Comparison of ENCODE assay signal across 17 cellular contexts in the genomic region with DNA sequence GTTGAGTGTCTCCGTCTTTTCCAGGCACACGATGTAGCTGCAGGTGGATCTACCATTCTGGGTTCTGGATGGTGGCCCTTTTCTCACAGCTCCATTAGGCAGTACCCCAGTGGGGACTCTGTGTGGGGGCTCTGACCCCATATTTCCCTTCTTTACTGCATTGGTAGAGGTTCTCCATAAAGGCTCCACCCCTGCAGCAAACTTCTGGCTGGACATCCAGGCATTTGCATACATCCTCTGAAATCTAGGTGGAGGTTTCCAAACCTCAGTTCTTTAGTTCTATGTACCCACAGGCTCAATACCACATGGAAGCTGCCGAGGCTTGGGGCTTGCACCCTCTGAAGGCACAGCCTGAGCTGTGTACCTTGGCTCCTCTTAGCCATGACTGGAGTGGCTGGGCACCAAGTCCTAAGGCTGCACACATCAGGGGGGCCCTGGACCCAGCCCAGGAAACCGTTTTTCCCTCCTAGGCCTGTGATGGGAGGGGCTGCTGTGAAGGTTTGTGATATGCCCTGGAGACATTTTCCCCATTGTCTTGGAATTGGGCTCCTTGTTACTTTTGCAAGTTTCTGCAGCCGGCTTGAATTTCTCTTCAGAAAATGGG. TPM values are rescaled to one million over a fixed set of nuclear protein-coding genes. Genes with fewer than 3 reads are reported as not detected.
DNase-seq lines count a peak whose midpoint lies in the region; ATAC-seq and TF ChIP-seq lines count a peak whose summit lies in the region.
"Had no signal": no experiment of that assay in that cellular context is flagged by ENCODE, and none has a peak within 500 bp of the region (broad histone marks: within the 10 kb centered on the region; RNA-seq: fewer than 3 reads in every experiment).

No MANE protein-coding gene starts in this region.

- 86 to 87% methylated on average over 5 of the region's 5 CpGs for WGBS in sigmoid colon, 2 donors
- 61 to 81% methylated on average over 5 of the region's 5 CpGs for WGBS in tibial nerve, 2 donors

- intact Hi-C loops in Panc1 (cut with micrococcal nuclease; ENCODE audit: unreplicated experiment) = no loop called here
- intact Hi-C loops in sigmoid colon (cut with DNase I) = no loop called here

- H3K36me3 Mint-ChIP-seq in activated naive CD4-positive, alpha-beta T cell treated with anti-CD3 and anti-CD28 coated beads, Interleukin-2, amount 10 ng/mL, durations not matched to agents 7 days and 5 days = peaks cover 46% of the 10 kb centered on the region
- peaks cover 18% of the 10 kb centered on the region for H3K36me3 Mint-ChIP-seq in central memory CD8-positive, alpha-beta T cell (ENCODE audit: insufficient read depth)

- H3K9me3 ChIP-seq in Panc1 (ENCODE audit: control insufficient read depth, insufficient read depth, low read depth, low read length) (no peaks in the 10 kb centered on the region), sigmoid colon (no peaks in the 10 kb centered on the region), tibial nerve (no peaks in the 10 kb centered on the region)
- H3K9me3 ChIP-seq: mucosa of descending colon, vagina had no signal

- H3K9me3 Mint-ChIP-seq in activated naive CD4-positive, alpha-beta T cell treated with anti-CD3 and anti-CD28 coated beads, Interleukin-2, amount 10 ng/mL, durations not matched to agents 7 days and 5 days = peaks cover 19% of the 10 kb centered on the region
- no peaks in the 10 kb centered on the region for H3K9me3 Mint-ChIP-seq in central memory CD8-positive, alpha-beta T cell

- POLR2A ChIA-PET in Panc1 (lab: Charles Lee) = interaction anchor here (0.5 kb wide), 1 partner anchor 16 kb away, joined by 4 read pairs; no protein-coding TSS in a partner anchor

- TF ChIP-seq EP300 in sigmoid colon (IDR thresholded peaks at IDR 0.05) (no peak), tibial nerve (IDR thresholded peaks at IDR 0.05) (no peak)

- CTCF ChIA-PET in activated naive CD4-positive, alpha-beta T cell treated with anti-CD3 and anti-CD28 coated beads, Interleukin-2, amount 10 ng/mL, durations not matched to agents 7 days and 5 days (lab: Charles Lee) = no interaction called here
- CTCF ChIA-PET in Panc1 (lab: Charles Lee) = interaction anchor here (0.6 kb wide), 1 partner anchor 13 kb away, joined by 3 read pairs; no protein-coding TSS in a partner anchor

- no TSS peak for BruUV-seq in Panc1 (replicated peaks; lab: Mats Ljungman, UMichigan)

- H3K27me3 ChIP-seq in Panc1 (ENCODE audit: control insufficient read depth, insufficient read depth, low read length) (no peaks in the 10 kb centered on the region), sigmoid colon (no peaks in the 10 kb centered on the region), tibial nerve (no peaks in the 10 kb centered on the region)
- H3K27me3 ChIP-seq: heart right ventricle, vagina had no signal

- in situ Hi-C loops in Panc1 (cut with HindIII; ENCODE audit: low pct_unique_long_range_greater_than_20kb, low sequenced_read_pairs) (no loop called here), GM13977 (cut with MboI; ENCODE audit: low pct_unique_long_range_greater_than_20kb, low sequenced_read_pairs, unreplicated experiment) (no loop called here)

- H3K36me3 ChIP-seq in Panc1 (ENCODE audit: control insufficient read depth, insufficient read depth, low read length) (no peaks in the 10 kb centered on the region), sigmoid colon (no peaks in the 10 kb centered on the region), tibial nerve (no peaks in the 10 kb centered on the region)
- H3K36me3 ChIP-seq: heart right ventricle, vagina had no signal

- no peak for ATAC-seq in Panc1
- no peak for ATAC-seq in central memory CD8-positive, alpha-beta T cell (replicated peaks; ENCODE audit: extremely low read depth, poor library complexity, severe bottlenecking)
- ATAC-seq: esophagus mucosa, mucosa of descending colon had no signal

- H3K4me3 Mint-ChIP-seq in activated naive CD4-positive, alpha-beta T cell treated with anti-CD3 and anti-CD28 coated beads, Interleukin-2, amount 10 ng/mL, durations not matched to agents 7 days and 5 days = no peak overlapping the region
- peak overlapping the region; percentile 23 for H3K4me3 Mint-ChIP-seq in central memory CD8-positive, alpha-beta T cell
- H3K4me3 Mint-ChIP-seq: activated B cell treated with CpG ODN at 0.5 μM for 24 hours had no signal

- H3K27ac ChIP-seq in Panc1 (ENCODE audit: low read length) = peak overlapping the region; percentile 77
- peak overlapping the region; percentile 36 to 66 (median 57) for H3K27ac ChIP-seq in sigmoid colon
- no peak overlapping the region for H3K27ac ChIP-seq in tibial nerve
- H3K27ac ChIP-seq: vagina had no signal

- H3K4me3 ChIP-seq in Panc1 (ENCODE audit: low read depth in 2 of 2, low read length in 2 of 2) (no peak overlapping the region), sigmoid colon (no peak overlapping the region), tibial nerve (no peak overlapping the region)
- H3K4me3 ChIP-seq: heart right ventricle, mucosa of descending colon, vagina had no signal

- no peak for TF ChIP-seq POLR2A in sigmoid colon (IDR thresholded peaks at IDR 0.05)
- no peak for TF ChIP-seq POLR2A in tibial nerve (IDR thresholded peaks at IDR 0.05)

- peaks cover 60% of the 10 kb centered on the region for H3K4me1 Mint-ChIP-seq in activated naive CD4-positive, alpha-beta T cell treated with anti-CD3 and anti-CD28 coated beads, Interleukin-2, amount 10 ng/mL, durations not matched to agents 7 days and 5 days
- peaks cover 73% of the 10 kb centered on the region for H3K4me1 Mint-ChIP-seq in central memory CD8-positive, alpha-beta T cell

- TF ChIP-seq CTCF in Panc1 (IDR thresholded peaks at IDR 0.05) (no peak), sigmoid colon (IDR thresholded peaks at IDR 0.05) (no peak), tibial nerve (IDR thresholded peaks at IDR 0.05) (no peak), GM13977 (IDR thresholded peaks at IDR 0.05; ENCODE audit: extremely low read depth, insufficient read depth, missing control alignments) (no peak)

- no peaks in the 10 kb centered on the region for H3K27me3 Mint-ChIP-seq in activated naive CD4-positive, alpha-beta T cell treated with anti-CD3 and anti-CD28 coated beads, Interleukin-2, amount 10 ng/mL, durations not matched to agents 7 days and 5 days
- no peaks in the 10 kb centered on the region for H3K27me3 Mint-ChIP-seq in central memory CD8-positive, alpha-beta T cell
- H3K27me3 Mint-ChIP-seq: activated B cell treated with CpG ODN at 0.5 μM for 24 hours had no signal

- peak overlapping the region; percentile 99 for H3K27ac Mint-ChIP-seq in activated naive CD4-positive, alpha-beta T cell treated with anti-CD3 and anti-CD28 coated beads, Interleukin-2, amount 10 ng/mL, durations not matched to agents 7 days and 5 days
- H3K27ac Mint-ChIP-seq in central memory CD8-positive, alpha-beta T cell (ENCODE audit: low read depth) = peak overlapping the region; percentile 98

- DNase-seq in activated naive CD4-positive, alpha-beta T cell treated with anti-CD3 and anti-CD28 coated beads, Interleukin-2, amount 10 ng/mL, durations not matched to agents 7 days and 5 days = no peak
- DNase-seq in activated naive CD4-positive, alpha-beta T cell (lab: John Stamatoyannopoulos, UW) = no peak
- DNase-seq in Panc1 (ENCODE audit: low read depth, low spot score) (no peak), sigmoid colon (no peak), dedifferentiated amniotic fluid mesenchymal stem cell (ENCODE audit: extremely low spot score) (no peak), tibial nerve (ENCODE audit: low spot score in 2 of 2) (no peak), GM13977 (ENCODE audit: low spot score) (no peak)
- no peak for DNase-seq in central memory CD8-positive, alpha-beta T cell (ENCODE audit: low spot score in 2 of 2)
- DNase-seq: activated B cell treated with CpG ODN at 0.5 μM for 24 hours; GF-D8; heart right ventricle; mucosa of descending colon; NCI-H2107; NCI-H69; stimulated activated CD4-positive, alpha-beta T cell treated with anti-CD3 and anti-CD28 coated beads, Interleukin-4, amount 100 ng/mL, for 4 hours had no signal

- H3K4me1 ChIP-seq in Panc1 (ENCODE audit: control insufficient read depth, insufficient read depth, low read length) (peaks cover 93% of the 10 kb centered on the region), sigmoid colon (peaks cover 0 to 77% (median 67%) of the 10 kb centered on the region in 4 donors), tibial nerve (peaks cover 0 to 40% (median 1%) of the 10 kb centered on the region in 4 donors)

RNA-seq across cellular contexts. Expression of a gene that starts 14.0 kb away (rescaled TPM):
- total RNA-seq in Panc1 (2021; ENCODE audit: unreplicated experiment) = 296 TPM
- 397 TPM for polyA plus RNA-seq in Panc1 (2012; ENCODE audit: insufficient read length)
- 10 to 100 TPM; 22.5 to 51.8 (median 32.5) TPM for total RNA-seq in sigmoid colon
- 10 to 100 TPM in 1 of 3 donors, 1 to 10 TPM in 2; 1.8 to 17.6 (median 1.8) TPM for polyA plus RNA-seq in sigmoid colon
- 10 to 100 TPM; 24.3 to 32.2 (median 25.7) TPM for total RNA-seq in tibial nerve

Comparison
In these comparisons a context has a peak if more than half of its experiments do, and no peak if none do; other contexts are left out.
1. H3K27ac ChIP-seq: peak in Panc1 (single experiment) and sigmoid colon (4 of 4); none in tibial nerve (0 of 4).